In genomic region chr2:154049561-154049960, GRCh38 we compare ENCODE assay signal across 29 cellular contexts.
"Had no signal": no experiment of that assay in that cellular context is flagged by ENCODE, and none has a peak within 500 bp of the region (broad histone marks: within the 10 kb centered on the region; RNA-seq: fewer than 3 reads in every experiment).

No MANE protein-coding gene starts in this region.

- DNase-seq: activated CD4-positive, alpha-beta memory T cell treated with anti-CD3 and anti-CD28 coated beads, Interleukin-2, amount 10 ng/mL, durations not matched to agents 7 days and 5 days; activated CD4-positive, alpha-beta T cell treated with anti-CD3 and anti-CD28 coated beads for 1 hour; activated CD4-positive, alpha-beta T cell treated with anti-CD3 and anti-CD28 coated beads for 36 hours; activated CD4-positive, alpha-beta T cell treated with anti-CD3 and anti-CD28 coated beads for 48 hours; activated CD4-positive, alpha-beta T cell treated with anti-CD3 and anti-CD28 coated beads, Interleukin-2, amount 10 ng/mL, durations not matched to agents 7 days and 5 days; activated CD4-positive, alpha-beta T cell treated with anti-CD3 and anti-CD28 coated beads, Interleukin-2, amount 50 U/mL, for 48 hours; activated CD4-positive, CD25-positive, alpha-beta regulatory T cell; activated CD8-positive, alpha-beta memory T cell treated with anti-CD3 and anti-CD28 coated beads for 24 hours; activated CD8-positive, alpha-beta memory T cell treated with anti-CD3 and anti-CD28 coated beads, Interleukin-2, amount 10 ng/mL, durations not matched to agents 7 days and 5 days; activated CD8-positive, alpha-beta memory T cell treated with anti-CD3 and anti-CD28 coated beads, Interleukin-2, amount 50 U/mL, for 48 hours; activated CD8-positive, alpha-beta T cell treated with anti-CD3 and anti-CD28 coated beads, Interleukin-2, amount 10 ng/mL, durations not matched to agents 7 days and 5 days; activated effector memory CD4-positive, alpha-beta T cell treated with Interleukin-2 at 50 U/mL for 16 hours; activated gamma-delta T cell; activated naive CD4-positive, alpha-beta T cell treated with anti-CD3 and anti-CD28 coated beads, Interleukin-2, amount 10 ng/mL, durations not matched to agents 7 days and 5 days; activated naive CD4-positive, alpha-beta T cell treated with Interleukin-2 at 50 U/mL for 16 hours; activated naive CD8-positive, alpha-beta T cell treated with anti-CD3 and anti-CD28 coated beads, Interleukin-2, amount 10 ng/mL, durations not matched to agents 7 days and 5 days; activated naive CD8-positive, alpha-beta T cell treated with anti-CD3 and anti-CD28 coated beads, Interleukin-2, amount 50 U/mL, for 24 hours; activated T-cell treated with anti-CD3 and anti-CD28 coated beads, Interleukin-2, amount 50 U/mL, for 24 hours; activated T-cell treated with anti-CD3 and anti-CD28 coated beads, Interleukin-2, amount 50 U/mL, for 48 hours; amygdala; anterior cingulate cortex; caudate nucleus; cerebellar nuclear complex; T-helper 1 cell; T-helper 2 cell; T-helper 9 cell; WERI-Rb-1 had no signal

- H3K4me3 ChIP-seq: ascending aorta, cardiac muscle cell had no signal
